Comparison of ENCODE assay signal across 9 cellular contexts in the genomic region with DNA sequence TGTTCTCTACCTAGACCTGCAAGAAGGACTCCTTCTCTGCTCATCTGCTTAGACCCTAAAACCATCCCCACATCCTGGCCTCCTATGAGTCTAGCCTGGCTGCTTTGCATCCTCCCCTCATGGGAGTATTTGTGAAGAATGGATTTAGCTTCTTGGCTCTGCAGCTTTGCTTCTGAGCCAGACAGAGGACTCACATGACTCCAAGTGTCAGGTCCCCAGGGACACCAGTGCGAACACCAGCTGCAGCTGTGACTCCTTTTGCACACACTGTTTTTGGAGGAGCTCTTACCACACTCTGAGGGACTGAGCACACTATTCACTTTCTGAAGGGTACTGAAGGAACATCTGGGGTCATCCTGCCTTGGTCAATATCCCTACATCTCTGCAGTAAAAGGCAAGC.
DNase-seq lines count a peak whose midpoint lies in the region; ATAC-seq, FAIRE-seq and TF ChIP-seq lines count a peak whose summit lies in the region.
"Had no signal": no experiment of that assay in that cellular context is flagged by ENCODE, and none has a peak within 500 bp of the region (broad histone marks: within the 10 kb centered on the region; RNA-seq: fewer than 3 reads in every experiment).

No MANE protein-coding gene starts in this region.

- H3K79me2 ChIP-seq in DOHH2 (ENCODE audit: control insufficient read depth, low read length), result no peaks in the 10 kb centered on the region

- no peak for TF ChIP-seq POLR2A in spleen (IDR thresholded peaks at IDR 0.05)

- H3K9me3 Mint-ChIP-seq in activated CD8-positive, alpha-beta T cell treated with anti-CD3 and anti-CD28 coated beads for 36 hours, result no peaks in the 10 kb centered on the region
- no peaks in the 10 kb centered on the region for H3K9me3 Mint-ChIP-seq in type B pancreatic cell

- no peaks in the 10 kb centered on the region for H3K9me2 ChIP-seq in DOHH2 (replicated peaks; ENCODE audit: control insufficient read depth, low read length)

- H3K4me3 Mint-ChIP-seq in activated CD8-positive, alpha-beta T cell treated with anti-CD3 and anti-CD28 coated beads for 36 hours, result no peak overlapping the region
- no peak overlapping the region for H3K4me3 Mint-ChIP-seq in type B pancreatic cell
- H3K4me3 Mint-ChIP-seq: activated naive CD8-positive, alpha-beta T cell treated with anti-CD3 and anti-CD28 coated beads, Interleukin-2, amount 10 ng/mL, durations not matched to agents 7 days and 5 days had no signal

- peak; percentile 78 for ATAC-seq in HG03520 (IDR thresholded peaks at IDR 0.05; ENCODE audit: unreplicated experiment)
- no peak for ATAC-seq in activated CD8-positive, alpha-beta T cell treated with anti-CD3 and anti-CD28 coated beads for 36 hours

- H3K4me3 ChIP-seq in DOHH2 (ENCODE audit: low read length), result peak overlapping the region; percentile 68
- H3K4me3 ChIP-seq in spleen, result no peak overlapping the region

- H3K27me3 Mint-ChIP-seq in activated CD8-positive, alpha-beta T cell treated with anti-CD3 and anti-CD28 coated beads for 36 hours, result peaks cover 1% of the 10 kb centered on the region
- H3K27me3 Mint-ChIP-seq in type B pancreatic cell, result peaks cover 6% of the 10 kb centered on the region

- 40 to 67% (median 54%) methylated on average over 1 of the region's 1 CpG for WGBS in spleen, 5 donors

- peaks cover 20% of the 10 kb centered on the region for H3F3A ChIP-seq in DOHH2 (ENCODE audit: control insufficient read depth, insufficient read depth)

- POLR2A ChIA-PET in activated CD8-positive, alpha-beta T cell treated with anti-CD3 and anti-CD28 coated beads for 36 hours (lab: Charles Lee), result no interaction called here

- peaks cover 5% of the 10 kb centered on the region for H3K36me3 ChIP-seq in DOHH2 (ENCODE audit: control insufficient read depth, low read length)
- no peaks in the 10 kb centered on the region for H3K36me3 ChIP-seq in spleen

- peak; percentile 8 for FAIRE-seq in endometrium (lab: Jason Lieb, UNC)

- peak overlapping the region; percentile 91 for H3K4me2 ChIP-seq in DOHH2 (ENCODE audit: low read length)

- no peak for TF ChIP-seq CTCF in DOHH2 (IDR thresholded peaks at IDR 0.05; ENCODE audit: low read depth, low read length, poor library complexity, severe bottlenecking)
- no peak for TF ChIP-seq CTCF in GM20000 (IDR thresholded peaks at IDR 0.05; ENCODE audit: extremely low read depth, missing control alignments)
- TF ChIP-seq CTCF in spleen (IDR thresholded peaks at IDR 0.05 in 8 of 11, conservative IDR thresholded peaks at IDR 0.05 in 3 of 11), result no peak
- TF ChIP-seq CTCF in activated CD8-positive, alpha-beta T cell treated with anti-CD3 and anti-CD28 coated beads for 36 hours (IDR thresholded peaks at IDR 0.05), result no peak
- no peak for TF ChIP-seq CTCF in type B pancreatic cell (conservative IDR thresholded peaks at IDR 0.05)

- H3K4me1 Mint-ChIP-seq in activated CD8-positive, alpha-beta T cell treated with anti-CD3 and anti-CD28 coated beads for 36 hours (ENCODE audit: low read depth), result peaks cover 34% of the 10 kb centered on the region
- no peaks in the 10 kb centered on the region for H3K4me1 Mint-ChIP-seq in type B pancreatic cell (ENCODE audit: unreplicated experiment)

- no peak overlapping the region for H3K27ac Mint-ChIP-seq in activated CD8-positive, alpha-beta T cell treated with anti-CD3 and anti-CD28 coated beads for 36 hours
- H3K27ac Mint-ChIP-seq in type B pancreatic cell, result no peak overlapping the region
- H3K27ac Mint-ChIP-seq: activated naive CD8-positive, alpha-beta T cell treated with anti-CD3 and anti-CD28 coated beads, Interleukin-2, amount 10 ng/mL, durations not matched to agents 7 days and 5 days had no signal

- peak; percentile 65 for DNase-seq in GM20000 (ENCODE audit: low spot score)
- peak; percentile 88 for DNase-seq in spleen
- no peak for DNase-seq in activated CD8-positive, alpha-beta T cell treated with anti-CD3 and anti-CD28 coated beads for 36 hours
- DNase-seq in ecto neural progenitor cell (ENCODE audit: low spot score), result no peak
- no peak for DNase-seq in type B pancreatic cell (ENCODE audit: extremely low spot score, unreplicated experiment)
- DNase-seq: activated naive CD8-positive, alpha-beta T cell treated with anti-CD3 and anti-CD28 coated beads, Interleukin-2, amount 10 ng/mL, durations not matched to agents 7 days and 5 days had no signal

- intact Hi-C loops in spleen (cut with DNase I; ENCODE audit: low total_unique reads), result no loop called here
- intact Hi-C loops in activated CD8-positive, alpha-beta T cell treated with anti-CD3 and anti-CD28 coated beads for 36 hours (cut with micrococcal nuclease), result loop anchor here (5.0 kb wide), 1 partner anchor 35 kb away; no protein-coding TSS in a partner anchor

- H3K4me1 ChIP-seq in DOHH2 (ENCODE audit: control insufficient read depth, low read length) (peaks cover 93% of the 10 kb centered on the region), spleen (peaks cover 11 to 49% (median 33%) of the 10 kb centered on the region in 6 donors)

- CTCF ChIA-PET in activated CD8-positive, alpha-beta T cell treated with anti-CD3 and anti-CD28 coated beads for 36 hours (lab: Charles Lee), result interaction anchor here (0.8 to 3.5 kb wide), 7 partner anchors 30 to 159 kb away, joined by 3 to 20 read pairs (median 5); no protein-coding TSS in a partner anchor

- no peaks in the 10 kb centered on the region for H4K20me1 ChIP-seq in DOHH2 (ENCODE audit: control insufficient read depth, insufficient read depth, low read depth, low read length)

- no peaks in the 10 kb centered on the region for H3K36me3 Mint-ChIP-seq in activated CD8-positive, alpha-beta T cell treated with anti-CD3 and anti-CD28 coated beads for 36 hours (ENCODE audit: low read depth)
- no peaks in the 10 kb centered on the region for H3K36me3 Mint-ChIP-seq in type B pancreatic cell

- H3K9me3 ChIP-seq in DOHH2 (ENCODE audit: control insufficient read depth, insufficient read depth, low read length) (no peaks in the 10 kb centered on the region), spleen (no peaks in the 10 kb centered on the region)

- H3K27ac ChIP-seq in DOHH2 (ENCODE audit: low read depth, low read length) (peak overlapping the region; percentile 97), spleen (peak overlapping the region in 4 of 8 donors; percentile 5 to 47 (median 31))

- H3K27me3 ChIP-seq in DOHH2 (ENCODE audit: control insufficient read depth, low read length) (no peaks in the 10 kb centered on the region), spleen (replicated peaks in 1 of 7) (no peaks in the 10 kb centered on the region)

Comparison
In these comparisons a context has a peak if more than half of its experiments do, and no peak if none do; other contexts are left out.
1. DNase-seq: peak in GM20000 (single experiment) and spleen (single experiment); none in activated CD8-positive, alpha-beta T cell treated with anti-CD3 and anti-CD28 coated beads for 36 hours (single experiment), ecto neural progenitor cell (single experiment) and type B pancreatic cell (single experiment).